1 cellular context compared by ENCODE assay signal in the genomic region with DNA sequence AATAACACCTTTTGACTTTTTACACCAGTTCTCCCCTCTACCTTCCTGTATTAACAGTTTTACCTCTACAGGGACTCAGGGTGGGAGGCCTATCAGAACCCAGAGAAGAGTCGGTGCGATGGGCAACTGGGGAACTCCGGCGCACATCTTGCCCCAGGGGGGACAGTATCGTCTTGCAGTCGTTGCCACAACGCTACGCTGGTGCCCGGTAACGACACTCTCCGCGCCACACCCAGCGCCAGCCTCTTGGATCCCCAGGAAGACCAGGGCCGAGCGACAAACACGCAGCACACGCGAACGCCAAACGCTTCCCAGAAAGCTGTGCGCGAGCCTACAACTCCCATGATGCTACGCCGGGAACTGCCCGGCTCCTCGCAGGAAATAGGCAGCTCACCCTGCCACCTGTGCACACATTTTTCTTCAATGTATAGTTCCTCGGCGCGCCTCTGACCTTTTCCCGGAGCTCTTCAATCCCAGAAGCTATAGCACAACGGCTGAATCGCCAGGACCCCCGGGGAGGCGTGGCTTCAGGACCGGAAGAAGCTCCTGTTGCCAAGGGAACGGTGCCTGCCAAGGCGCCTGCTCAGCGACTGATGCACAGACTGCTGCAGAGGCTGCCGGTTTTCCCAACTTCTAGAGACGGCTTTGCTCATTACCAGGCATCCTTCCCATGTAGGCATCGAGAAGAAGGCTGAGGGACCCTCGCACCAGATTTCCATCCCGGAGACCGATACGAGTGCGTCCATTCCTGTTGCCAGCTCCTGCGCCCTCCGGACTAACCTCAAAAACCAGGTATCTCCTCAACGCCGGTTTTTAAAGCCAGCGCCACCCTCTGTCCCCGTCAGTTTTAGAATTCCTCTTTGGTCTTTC.
TF ChIP-seq lines count a peak whose summit lies in the region.

A gene with protein sequence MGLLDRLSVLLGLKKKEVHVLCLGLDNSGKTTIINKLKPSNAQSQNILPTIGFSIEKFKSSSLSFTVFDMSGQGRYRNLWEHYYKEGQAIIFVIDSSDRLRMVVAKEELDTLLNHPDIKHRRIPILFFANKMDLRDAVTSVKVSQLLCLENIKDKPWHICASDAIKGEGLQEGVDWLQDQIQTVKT (plus strand): TSS at position 573 of the 870 bp plus-strand sequence. CDS start 3,350 bp downstream, outside the sequence.

TF ChIP-seq in K562, 482 proteins besides CTCF, POLR2A, EP300 and RAD21 (continued from another document and continues in another):
- TF ChIP-seq, protein P1, sequence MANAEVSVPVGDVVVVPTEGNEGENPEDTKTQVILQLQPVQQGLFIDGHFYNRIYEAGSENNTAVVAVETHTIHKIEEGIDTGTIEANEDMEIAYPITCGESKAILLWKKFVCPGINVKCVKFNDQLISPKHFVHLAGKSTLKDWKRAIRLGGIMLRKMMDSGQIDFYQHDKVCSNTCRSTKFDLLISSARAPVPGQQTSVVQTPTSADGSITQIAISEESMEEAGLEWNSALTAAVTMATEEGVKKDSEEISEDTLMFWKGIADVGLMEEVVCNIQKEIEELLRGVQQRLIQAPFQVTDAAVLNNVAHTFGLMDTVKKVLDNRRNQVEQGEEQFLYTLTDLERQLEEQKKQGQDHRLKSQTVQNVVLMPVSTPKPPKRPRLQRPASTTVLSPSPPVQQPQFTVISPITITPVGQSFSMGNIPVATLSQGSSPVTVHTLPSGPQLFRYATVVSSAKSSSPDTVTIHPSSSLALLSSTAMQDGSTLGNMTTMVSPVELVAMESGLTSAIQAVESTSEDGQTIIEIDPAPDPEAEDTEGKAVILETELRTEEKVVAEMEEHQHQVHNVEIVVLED (CRISPR knock-in tag; IDR thresholded peaks at IDR 0.05): 0 out of 2 replicates have a peak, but pooled peaks have one; percentile 42
- no peak for TF ChIP-seq TCFL5 (CRISPR knock-in tag; conservative IDR thresholded peaks at IDR 0.05)
- TF ChIP-seq STAG1 (CRISPR knock-in tag; IDR thresholded peaks at IDR 0.05; ENCODE audit: borderline replicate concordance): no peak
- TF ChIP-seq TFAM (CRISPR knock-in tag; conservative IDR thresholded peaks at IDR 0.05): no peak
- TF ChIP-seq, protein P2, sequence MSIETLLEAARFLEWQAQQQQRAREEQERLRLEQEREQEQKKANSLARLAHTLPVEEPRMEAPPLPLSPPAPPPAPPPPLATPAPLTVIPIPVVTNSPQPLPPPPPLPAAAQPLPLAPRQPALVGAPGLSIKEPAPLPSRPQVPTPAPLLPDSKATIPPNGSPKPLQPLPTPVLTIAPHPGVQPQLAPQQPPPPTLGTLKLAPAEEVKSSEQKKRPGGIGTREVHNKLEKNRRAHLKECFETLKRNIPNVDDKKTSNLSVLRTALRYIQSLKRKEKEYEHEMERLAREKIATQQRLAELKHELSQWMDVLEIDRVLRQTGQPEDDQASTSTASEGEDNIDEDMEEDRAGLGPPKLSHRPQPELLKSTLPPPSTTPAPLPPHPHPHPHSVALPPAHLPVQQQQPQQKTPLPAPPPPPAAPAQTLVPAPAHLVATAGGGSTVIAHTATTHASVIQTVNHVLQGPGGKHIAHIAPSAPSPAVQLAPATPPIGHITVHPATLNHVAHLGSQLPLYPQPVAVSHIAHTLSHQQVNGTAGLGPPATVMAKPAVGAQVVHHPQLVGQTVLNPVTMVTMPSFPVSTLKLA (conservative IDR thresholded peaks at IDR 0.05): peak in 1 of 2 experiments; percentile 55; a peak in 2 of 4 replicates
- no peak for TF ChIP-seq MYNN (IDR thresholded peaks at IDR 0.05)
- TF ChIP-seq MYNN (CRISPR knock-in tag; IDR thresholded peaks at IDR 0.05): no peak
- TF ChIP-seq SLC30A9 (CRISPR knock-in tag; IDR thresholded peaks at IDR 0.05): no peak
- TF ChIP-seq RBFOX2 (IDR thresholded peaks at IDR 0.05; ENCODE audit: low read depth, low read length): peak; percentile 77
- no peak for TF ChIP-seq ZNF780A (CRISPR knock-in tag; IDR thresholded peaks at IDR 0.05)
- TF ChIP-seq, protein P3, sequence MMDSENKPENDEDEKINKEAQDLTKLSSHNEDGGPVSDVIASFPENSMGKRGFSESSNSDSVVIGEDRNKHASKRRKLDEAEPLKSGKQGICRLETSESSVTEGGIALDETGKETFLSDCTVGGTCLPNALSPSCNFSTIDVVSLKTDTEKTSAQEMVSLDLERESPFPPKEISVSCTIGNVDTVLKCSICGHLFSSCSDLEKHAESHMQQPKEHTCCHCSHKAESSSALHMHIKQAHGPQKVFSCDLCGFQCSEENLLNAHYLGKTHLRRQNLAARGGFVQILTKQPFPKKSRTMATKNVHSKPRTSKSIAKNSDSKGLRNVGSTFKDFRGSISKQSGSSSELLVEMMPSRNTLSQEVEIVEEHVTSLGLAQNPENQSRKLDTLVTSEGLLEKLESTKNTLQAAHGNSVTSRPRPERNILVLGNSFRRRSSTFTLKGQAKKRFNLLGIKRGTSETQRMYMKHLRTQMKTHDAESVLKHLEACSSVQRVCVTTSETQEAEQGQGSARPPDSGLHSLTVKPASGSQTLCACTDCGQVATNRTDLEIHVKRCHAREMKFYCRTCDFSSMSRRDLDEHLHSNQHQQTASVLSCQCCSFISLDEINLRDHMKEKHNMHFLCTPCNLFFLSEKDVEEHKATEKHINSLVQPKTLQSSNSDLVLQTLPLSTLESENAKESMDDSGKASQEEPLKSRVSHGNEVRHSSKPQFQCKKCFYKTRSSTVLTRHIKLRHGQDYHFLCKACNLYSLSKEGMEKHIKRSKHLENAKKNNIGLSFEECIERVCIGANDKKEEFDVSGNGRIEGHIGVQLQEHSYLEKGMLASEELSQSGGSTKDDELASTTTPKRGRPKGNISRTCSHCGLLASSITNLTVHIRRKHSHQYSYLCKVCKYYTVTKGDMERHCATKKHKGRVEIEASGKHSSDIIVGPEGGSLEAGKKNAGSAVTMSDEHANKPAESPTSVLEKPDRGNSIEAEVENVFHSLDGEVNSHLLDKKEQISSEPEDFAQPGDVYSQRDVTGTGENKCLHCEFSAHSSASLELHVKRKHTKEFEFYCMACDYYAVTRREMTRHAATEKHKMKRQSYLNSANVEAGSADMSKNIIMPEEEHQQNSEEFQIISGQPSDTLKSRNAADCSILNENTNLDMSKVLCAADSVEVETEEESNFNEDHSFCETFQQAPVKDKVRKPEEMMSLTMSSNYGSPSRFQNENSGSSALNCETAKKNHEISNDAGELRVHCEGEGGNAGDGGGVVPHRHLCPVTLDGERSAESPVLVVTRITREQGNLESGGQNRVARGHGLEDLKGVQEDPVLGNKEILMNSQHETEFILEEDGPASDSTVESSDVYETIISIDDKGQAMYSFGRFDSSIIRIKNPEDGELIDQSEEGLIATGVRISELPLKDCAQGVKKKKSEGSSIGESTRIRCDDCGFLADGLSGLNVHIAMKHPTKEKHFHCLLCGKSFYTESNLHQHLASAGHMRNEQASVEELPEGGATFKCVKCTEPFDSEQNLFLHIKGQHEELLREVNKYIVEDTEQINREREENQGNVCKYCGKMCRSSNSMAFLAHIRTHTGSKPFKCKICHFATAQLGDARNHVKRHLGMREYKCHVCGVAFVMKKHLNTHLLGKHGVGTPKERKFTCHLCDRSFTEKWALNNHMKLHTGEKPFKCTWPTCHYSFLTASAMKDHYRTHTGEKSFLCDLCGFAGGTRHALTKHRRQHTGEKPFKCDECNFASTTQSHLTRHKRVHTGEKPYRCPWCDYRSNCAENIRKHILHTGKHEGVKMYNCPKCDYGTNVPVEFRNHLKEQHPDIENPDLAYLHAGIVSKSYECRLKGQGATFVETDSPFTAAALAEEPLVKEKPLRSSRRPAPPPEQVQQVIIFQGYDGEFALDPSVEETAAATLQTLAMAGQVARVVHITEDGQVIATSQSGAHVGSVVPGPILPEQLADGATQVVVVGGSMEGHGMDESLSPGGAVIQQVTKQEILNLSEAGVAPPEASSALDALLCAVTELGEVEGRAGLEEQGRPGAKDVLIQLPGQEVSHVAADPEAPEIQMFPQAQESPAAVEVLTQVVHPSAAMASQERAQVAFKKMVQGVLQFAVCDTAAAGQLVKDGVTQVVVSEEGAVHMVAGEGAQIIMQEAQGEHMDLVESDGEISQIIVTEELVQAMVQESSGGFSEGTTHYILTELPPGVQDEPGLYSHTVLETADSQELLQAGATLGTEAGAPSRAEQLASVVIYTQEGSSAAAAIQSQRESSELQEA (IDR thresholded peaks at IDR 0.05; ENCODE audit: low read depth): no peak
- peak; percentile 58; the same call in 1 of the 2 replicates for TF ChIP-seq ETV1 (tag; conservative IDR thresholded peaks at IDR 0.05; ENCODE audit: low read depth)
- TF ChIP-seq, protein P4, sequence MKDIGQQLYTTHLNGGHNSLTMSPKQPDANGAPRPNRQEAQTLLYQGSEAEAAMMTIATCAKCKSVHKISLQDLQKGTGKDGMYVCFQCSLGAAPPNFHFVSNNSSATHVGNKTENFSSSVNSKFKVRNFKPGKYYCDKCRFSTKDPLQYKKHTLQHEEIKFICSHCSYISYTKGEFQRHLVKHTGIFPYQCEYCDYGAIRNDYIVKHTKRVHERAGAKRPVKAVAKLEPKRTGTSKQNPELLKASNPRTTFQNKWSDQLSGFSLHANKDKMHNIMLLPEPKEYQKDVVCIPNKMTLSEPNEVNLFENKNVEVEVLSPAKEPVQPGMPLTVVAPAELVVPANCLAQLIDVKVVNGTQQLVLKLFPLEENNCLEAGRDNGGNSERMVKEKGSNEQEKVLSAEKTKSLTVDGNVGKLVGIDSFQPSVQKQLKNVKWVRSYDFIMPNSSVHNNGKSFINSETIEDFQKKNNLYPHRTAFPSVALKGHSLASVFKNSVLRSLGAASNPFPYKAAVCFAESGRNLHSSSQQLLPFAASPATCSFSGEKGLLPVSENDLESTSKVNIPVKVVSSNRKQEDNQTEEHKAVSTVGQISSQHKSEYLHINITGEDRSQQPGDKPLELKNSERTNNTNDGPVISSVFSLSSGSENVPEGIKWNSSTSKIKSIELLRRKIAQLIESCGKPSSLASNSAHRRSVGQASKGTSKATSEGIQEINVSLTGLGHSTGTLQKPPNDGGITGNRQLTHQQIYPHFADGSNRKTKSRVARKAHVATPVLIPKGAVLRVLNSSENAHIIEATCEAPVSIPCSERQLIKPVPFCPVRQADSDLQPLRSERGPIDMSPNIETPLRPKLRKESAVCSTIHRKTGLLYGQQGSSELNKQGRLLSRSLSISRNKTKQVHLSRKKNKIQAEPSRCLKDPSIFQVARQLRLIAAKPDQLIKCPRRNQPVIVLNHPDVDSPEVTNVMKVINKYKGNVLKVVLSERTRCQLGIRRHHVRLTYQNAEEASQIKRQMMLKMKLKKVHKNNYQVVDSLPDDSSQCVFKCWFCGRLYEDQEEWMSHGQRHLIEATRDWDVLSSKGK (CRISPR knock-in tag; IDR thresholded peaks at IDR 0.05): no peak
- no peak for TF ChIP-seq TBL1XR1 (IDR thresholded peaks at IDR 0.05; ENCODE audit: low read length in 2 of 2)
- no peak for TF ChIP-seq CBFA2T3 (IDR thresholded peaks at IDR 0.05)
- TF ChIP-seq ZNF408 (CRISPR knock-in tag; IDR thresholded peaks at IDR 0.05; ENCODE audit: low read depth): no peak
- TF ChIP-seq PCBP1 (IDR thresholded peaks at IDR 0.05; ENCODE audit: low read depth, low read length, poor library complexity, severe bottlenecking): no peak
- TF ChIP-seq, protein P5, sequence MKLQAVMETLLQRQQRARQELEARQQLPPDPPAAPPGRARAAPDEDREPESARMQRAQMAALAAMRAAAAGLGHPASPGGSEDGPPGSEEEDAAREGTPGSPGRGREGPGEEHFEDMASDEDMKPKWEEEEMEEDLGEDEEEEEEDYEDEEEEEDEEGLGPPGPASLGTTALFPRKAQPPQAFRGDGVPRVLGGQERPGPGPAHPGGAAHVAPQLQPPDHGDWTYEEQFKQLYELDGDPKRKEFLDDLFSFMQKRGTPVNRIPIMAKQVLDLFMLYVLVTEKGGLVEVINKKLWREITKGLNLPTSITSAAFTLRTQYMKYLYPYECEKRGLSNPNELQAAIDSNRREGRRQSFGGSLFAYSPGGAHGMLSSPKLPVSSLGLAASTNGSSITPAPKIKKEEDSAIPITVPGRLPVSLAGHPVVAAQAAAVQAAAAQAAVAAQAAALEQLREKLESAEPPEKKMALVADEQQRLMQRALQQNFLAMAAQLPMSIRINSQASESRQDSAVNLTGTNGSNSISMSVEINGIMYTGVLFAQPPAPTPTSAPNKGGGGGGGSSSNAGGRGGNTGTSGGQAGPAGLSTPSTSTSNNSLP (IDR thresholded peaks at IDR 0.05; ENCODE audit: borderline replicate concordance, low read depth, low read length): no peak
- TF ChIP-seq, protein P6, sequence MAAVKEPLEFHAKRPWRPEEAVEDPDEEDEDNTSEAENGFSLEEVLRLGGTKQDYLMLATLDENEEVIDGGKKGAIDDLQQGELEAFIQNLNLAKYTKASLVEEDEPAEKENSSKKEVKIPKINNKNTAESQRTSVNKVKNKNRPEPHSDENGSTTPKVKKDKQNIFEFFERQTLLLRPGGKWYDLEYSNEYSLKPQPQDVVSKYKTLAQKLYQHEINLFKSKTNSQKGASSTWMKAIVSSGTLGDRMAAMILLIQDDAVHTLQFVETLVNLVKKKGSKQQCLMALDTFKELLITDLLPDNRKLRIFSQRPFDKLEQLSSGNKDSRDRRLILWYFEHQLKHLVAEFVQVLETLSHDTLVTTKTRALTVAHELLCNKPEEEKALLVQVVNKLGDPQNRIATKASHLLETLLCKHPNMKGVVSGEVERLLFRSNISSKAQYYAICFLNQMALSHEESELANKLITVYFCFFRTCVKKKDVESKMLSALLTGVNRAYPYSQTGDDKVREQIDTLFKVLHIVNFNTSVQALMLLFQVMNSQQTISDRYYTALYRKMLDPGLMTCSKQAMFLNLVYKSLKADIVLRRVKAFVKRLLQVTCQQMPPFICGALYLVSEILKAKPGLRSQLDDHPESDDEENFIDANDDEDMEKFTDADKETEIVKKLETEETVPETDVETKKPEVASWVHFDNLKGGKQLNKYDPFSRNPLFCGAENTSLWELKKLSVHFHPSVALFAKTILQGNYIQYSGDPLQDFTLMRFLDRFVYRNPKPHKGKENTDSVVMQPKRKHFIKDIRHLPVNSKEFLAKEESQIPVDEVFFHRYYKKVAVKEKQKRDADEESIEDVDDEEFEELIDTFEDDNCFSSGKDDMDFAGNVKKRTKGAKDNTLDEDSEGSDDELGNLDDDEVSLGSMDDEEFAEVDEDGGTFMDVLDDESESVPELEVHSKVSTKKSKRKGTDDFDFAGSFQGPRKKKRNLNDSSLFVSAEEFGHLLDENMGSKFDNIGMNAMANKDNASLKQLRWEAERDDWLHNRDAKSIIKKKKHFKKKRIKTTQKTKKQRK (IDR thresholded peaks at IDR 0.05; ENCODE audit: borderline replicate concordance, low read depth, low read length): no peak
- TF ChIP-seq, protein P7, sequence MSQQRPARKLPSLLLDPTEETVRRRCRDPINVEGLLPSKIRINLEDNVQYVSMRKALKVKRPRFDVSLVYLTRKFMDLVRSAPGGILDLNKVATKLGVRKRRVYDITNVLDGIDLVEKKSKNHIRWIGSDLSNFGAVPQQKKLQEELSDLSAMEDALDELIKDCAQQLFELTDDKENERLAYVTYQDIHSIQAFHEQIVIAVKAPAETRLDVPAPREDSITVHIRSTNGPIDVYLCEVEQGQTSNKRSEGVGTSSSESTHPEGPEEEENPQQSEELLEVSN (IDR thresholded peaks at IDR 0.05; ENCODE audit: borderline replicate concordance in 1 of 2, extremely low read depth in 1 of 2, insufficient read depth in 1 of 2, insufficient read length in 1 of 2, low read depth in 1 of 2, low read length in 1 of 2, poor library complexity in 1 of 2, severe bottlenecking in 1 of 2): peak; percentile 35 to 39
- TF ChIP-seq KLF13 (tag; IDR thresholded peaks at IDR 0.05; ENCODE audit: borderline replicate concordance, low read depth): no peak
